ENCODE assay signal across 1 cellular context in the genomic region with DNA sequence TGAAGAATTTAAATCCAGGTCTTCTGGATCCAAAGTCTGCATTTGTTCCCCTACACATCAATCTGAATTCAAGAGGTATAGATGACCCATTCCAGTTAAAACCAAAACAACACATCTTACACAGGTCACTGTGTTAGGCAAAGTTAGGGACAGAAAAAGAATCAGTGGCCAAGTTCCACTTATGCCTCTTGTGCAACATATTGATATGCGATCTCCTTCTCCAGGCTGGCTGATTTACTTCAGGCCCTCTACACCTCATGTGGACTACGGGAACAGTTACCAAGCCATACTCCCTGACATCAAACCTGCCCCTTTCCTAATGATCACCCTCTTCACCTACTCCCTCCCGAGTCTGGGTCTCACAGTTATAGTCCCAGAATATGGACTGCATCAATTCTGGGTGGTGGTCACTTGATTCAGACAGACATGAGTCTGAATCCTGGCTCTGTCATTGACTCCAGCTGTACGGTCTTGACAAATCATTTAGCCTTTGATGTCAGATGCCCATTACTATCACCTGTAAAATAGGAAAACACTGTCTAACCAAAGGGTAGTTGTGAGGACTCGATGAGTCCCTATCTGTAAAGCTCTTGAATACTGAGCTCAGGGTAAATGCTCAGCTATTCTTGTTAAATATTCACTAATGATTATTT.
TF ChIP-seq lines count a peak whose summit lies in the region.

No MANE protein-coding gene starts in this region.

TF ChIP-seq in GM12878, 131 proteins besides CTCF, POLR2A, EP300 and RAD21:
- TF ChIP-seq SIN3A (IDR thresholded peaks at IDR 0.05; ENCODE audit: low read depth, low read length) (no peak), SMAD5 (IDR thresholded peaks at IDR 0.05; ENCODE audit: low read depth) (no peak), MTA3 (IDR thresholded peaks at IDR 0.05; ENCODE audit: borderline replicate concordance, low read length) (no peak), CHD2 (IDR thresholded peaks at IDR 0.05; ENCODE audit: borderline replicate concordance, low read depth, low read length) (no peak), NFYA (IDR thresholded peaks at IDR 0.05; ENCODE audit: borderline replicate concordance, low read depth, low read length) (no peak), ESRRA (IDR thresholded peaks at IDR 0.05; ENCODE audit: low read length) (no peak), NR2F1 (conservative IDR thresholded peaks at IDR 0.05) (no peak), WRNIP1 (IDR thresholded peaks at IDR 0.05; ENCODE audit: borderline replicate concordance, low read depth, low read length) (no peak), NR2C1 (IDR thresholded peaks at IDR 0.05) (no peak), ZSCAN29 (IDR thresholded peaks at IDR 0.05) (no peak), JUNB (IDR thresholded peaks at IDR 0.05) (no peak)
- TF ChIP-seq, protein P1, sequence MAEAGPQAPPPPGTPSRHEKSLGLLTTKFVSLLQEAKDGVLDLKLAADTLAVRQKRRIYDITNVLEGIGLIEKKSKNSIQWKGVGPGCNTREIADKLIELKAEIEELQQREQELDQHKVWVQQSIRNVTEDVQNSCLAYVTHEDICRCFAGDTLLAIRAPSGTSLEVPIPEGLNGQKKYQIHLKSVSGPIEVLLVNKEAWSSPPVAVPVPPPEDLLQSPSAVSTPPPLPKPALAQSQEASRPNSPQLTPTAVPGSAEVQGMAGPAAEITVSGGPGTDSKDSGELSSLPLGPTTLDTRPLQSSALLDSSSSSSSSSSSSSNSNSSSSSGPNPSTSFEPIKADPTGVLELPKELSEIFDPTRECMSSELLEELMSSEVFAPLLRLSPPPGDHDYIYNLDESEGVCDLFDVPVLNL (IDR thresholded peaks at IDR 0.05; ENCODE audit: low read depth, low read length) = no peak
